Comparison of ENCODE assay signal across 24 cellular contexts in genomic region chr5:180639287-180639686, GRCh38. TPM values are rescaled to one million over a fixed set of nuclear protein-coding genes. Genes with fewer than 3 reads are reported as not detected.
DNase-seq lines count a peak whose midpoint lies in the region; ATAC-seq, FAIRE-seq and TF ChIP-seq lines count a peak whose summit lies in the region.
"Had no signal": no experiment of that assay in that cellular context is flagged by ENCODE, and none has a peak within 500 bp of the region (broad histone marks: within the 10 kb centered on the region; RNA-seq: fewer than 3 reads in every experiment).

No MANE protein-coding gene starts in this region.

- no peaks in the 10 kb centered on the region for H3K36me3 Mint-ChIP-seq in nephron progenitor cell (ENCODE audit: low read depth)
- H3K36me3 Mint-ChIP-seq in activated CD4-positive, alpha-beta memory T cell treated with anti-CD3 and anti-CD28 coated beads for 36 hours, result no peaks in the 10 kb centered on the region
- H3K36me3 Mint-ChIP-seq in effector memory CD8-positive, alpha-beta T cell (ENCODE audit: insufficient read depth), result peaks cover 10% of the 10 kb centered on the region
- H3K36me3 Mint-ChIP-seq: CD14-positive monocyte had no signal

- peaks cover 26% of the 10 kb centered on the region for H3K27me3 Mint-ChIP-seq in nephron progenitor cell (ENCODE audit: low read depth, poor library complexity)
- no peaks in the 10 kb centered on the region for H3K27me3 Mint-ChIP-seq in activated CD4-positive, alpha-beta memory T cell treated with anti-CD3 and anti-CD28 coated beads for 36 hours
- no peaks in the 10 kb centered on the region for H3K27me3 Mint-ChIP-seq in effector memory CD8-positive, alpha-beta T cell
- H3K27me3 Mint-ChIP-seq: CD8-positive, alpha-beta memory T cell had no signal

- POLR2A ChIA-PET in activated CD4-positive, alpha-beta memory T cell treated with anti-CD3 and anti-CD28 coated beads for 36 hours (lab: Charles Lee), result no interaction called here

- DNase-seq in HTR-8/SVneo (ENCODE audit: insufficient read length, low spot score), result no peak
- DNase-seq in nephron progenitor cell, result peak; percentile 0
- no peak for DNase-seq in urothelium cell line (ENCODE audit: low spot score)
- no peak for DNase-seq in activated CD4-positive, alpha-beta memory T cell treated with anti-CD3 and anti-CD28 coated beads for 36 hours
- DNase-seq in effector memory CD8-positive, alpha-beta T cell, result no peak
- DNase-seq: DMS 273 treated with DMSO at 0.1 percent for 48 hours, DMS79, EL, GDM1, GM23248, HFFc6 had no signal

- H3K4me1 ChIP-seq in BLaER1 treated with 17β-estradiol and CSF1 and Interleukin-3, amounts not matched to agents 10 nM and 100 nM, result peaks cover 7 to 38% (median 32%) of the 10 kb centered on the region in 10 experiments; a peak in 19 of 20 replicates

- FAIRE-seq in HTR-8/SVneo (lab: Jason Lieb, UNC), result peak; percentile 42
- FAIRE-seq in urothelium cell line (lab: Jason Lieb, UNC), result peak; percentile 79
- FAIRE-seq: D721Med, GM12878, GM19239, H1 had no signal

- no peaks in the 10 kb centered on the region for H3K9me3 Mint-ChIP-seq in nephron progenitor cell
- no peaks in the 10 kb centered on the region for H3K9me3 Mint-ChIP-seq in activated CD4-positive, alpha-beta memory T cell treated with anti-CD3 and anti-CD28 coated beads for 36 hours
- no peaks in the 10 kb centered on the region for H3K9me3 Mint-ChIP-seq in effector memory CD8-positive, alpha-beta T cell
- H3K9me3 Mint-ChIP-seq: CD4-positive, alpha-beta T cell; CD8-positive, alpha-beta memory T cell; H9 had no signal

- peaks cover 48% of the 10 kb centered on the region for H3K4me1 Mint-ChIP-seq in nephron progenitor cell
- no peaks in the 10 kb centered on the region for H3K4me1 Mint-ChIP-seq in activated CD4-positive, alpha-beta memory T cell treated with anti-CD3 and anti-CD28 coated beads for 36 hours (ENCODE audit: low read depth)
- H3K4me1 Mint-ChIP-seq in effector memory CD8-positive, alpha-beta T cell (ENCODE audit: low read depth in 2 of 2), result peaks cover 0 to 23% of the 10 kb centered on the region in 2 donors
- H3K4me1 Mint-ChIP-seq: CD14-positive monocyte had no signal

- H3K27me3 ChIP-seq in BLaER1 treated with 17β-estradiol and CSF1 and Interleukin-3, amounts not matched to agents 10 nM and 100 nM, result peaks cover 0 to 2% (median 0%) of the 10 kb centered on the region in 11 experiments; a peak in 7 of 22 replicates

- no peak overlapping the region for H3K4me3 ChIP-seq in BLaER1 treated with 17β-estradiol and CSF1 and Interleukin-3, amounts not matched to agents 10 nM and 100 nM
- H3K4me3 ChIP-seq: GM12878, GM23248 had no signal

- H3K4me2 ChIP-seq in BLaER1 treated with 17β-estradiol and CSF1 and Interleukin-3, amounts not matched to agents 10 nM and 100 nM, result peak overlapping the region; percentile 33 to 75 (median 66); a peak in 20 of 22 replicates

- H4K20me1 ChIP-seq in BLaER1 treated with 17β-estradiol and CSF1 and Interleukin-3, amounts not matched to agents 10 nM and 100 nM, result no peaks in the 10 kb centered on the region; a peak in 1 of 22 replicates

- no peak overlapping the region for H3K9ac ChIP-seq in BLaER1 treated with 17β-estradiol and CSF1 and Interleukin-3, amounts not matched to agents 10 nM and 100 nM
- H3K9ac ChIP-seq: GM23248 had no signal

- H3K27ac ChIP-seq in BLaER1 treated with 17β-estradiol and CSF1 and Interleukin-3, amounts not matched to agents 10 nM and 100 nM, result peak overlapping the region in 3 of 11 experiments; percentile 49 to 56 (median 52); a peak in 1 of 22 replicates
- H3K27ac ChIP-seq: GM23248 had no signal

- H3K27ac Mint-ChIP-seq in nephron progenitor cell, result no peak overlapping the region
- H3K27ac Mint-ChIP-seq in activated CD4-positive, alpha-beta memory T cell treated with anti-CD3 and anti-CD28 coated beads for 36 hours, result no peak overlapping the region
- no peak overlapping the region for H3K27ac Mint-ChIP-seq in effector memory CD8-positive, alpha-beta T cell
- H3K27ac Mint-ChIP-seq: CD14-positive monocyte; CD4-positive, alpha-beta T cell; H9; HFFc6 had no signal

- CTCF ChIA-PET in activated CD4-positive, alpha-beta memory T cell treated with anti-CD3 and anti-CD28 coated beads for 36 hours (lab: Charles Lee), result no interaction called here

- TF ChIP-seq CTCF in nephron progenitor cell (IDR thresholded peaks at IDR 0.05), result no peak

- H3K36me3 ChIP-seq in BLaER1 treated with 17β-estradiol and CSF1 and Interleukin-3, amounts not matched to agents 10 nM and 100 nM, result no peaks in the 10 kb centered on the region

- intact Hi-C loops in activated CD4-positive, alpha-beta memory T cell treated with anti-CD3 and anti-CD28 coated beads for 36 hours (cut with micrococcal nuclease), result no loop called here

- H3K4me3 Mint-ChIP-seq in nephron progenitor cell, result no peak overlapping the region
- no peak overlapping the region for H3K4me3 Mint-ChIP-seq in activated CD4-positive, alpha-beta memory T cell treated with anti-CD3 and anti-CD28 coated beads for 36 hours
- no peak overlapping the region for H3K4me3 Mint-ChIP-seq in effector memory CD8-positive, alpha-beta T cell
- H3K4me3 Mint-ChIP-seq: CD14-positive monocyte; CD4-positive, alpha-beta T cell; CD8-positive, alpha-beta memory T cell; HFFc6 had no signal

- ATAC-seq in effector memory CD8-positive, alpha-beta T cell (replicated peaks), result no peak
- no peak for ATAC-seq in HG02884 (IDR thresholded peaks at IDR 0.05; ENCODE audit: unreplicated experiment)
- ATAC-seq: GM12878, HCT116 had no signal

- H3K9me3 ChIP-seq in BLaER1 treated with 17β-estradiol and CSF1 and Interleukin-3, amounts not matched to agents 10 nM and 100 nM (replicated peaks in 1 of 11), result no peaks in the 10 kb centered on the region

RNA-seq across cellular contexts. Expression of gene FLT4, which starts 10.1 kb away (rescaled TPM):
- 1 to 10 TPM; 1.4 to 2.0 TPM for total RNA-seq in activated CD4-positive, alpha-beta memory T cell treated with anti-CD3 and anti-CD28 coated beads for 36 hours
- total RNA-seq: GM12878, GM23248, HFFc6 had no signal

RNA-seq across cellular contexts. Expression of gene SCGB3A1, which starts 48.0 kb away (rescaled TPM):
- total RNA-seq in activated CD4-positive, alpha-beta memory T cell treated with anti-CD3 and anti-CD28 coated beads for 36 hours, result not detected
- total RNA-seq: A172; A673; CD4-positive, alpha-beta T cell; GM23248; H1; H9; HFFc6 had no signal
